Comparison of ENCODE assay signal across 21 cellular contexts in genomic region chr1:235229868-235230267, GRCh38.
"Had no signal": no experiment of that assay in that cellular context is flagged by ENCODE, and none has a peak within 500 bp of the region (broad histone marks: within the 10 kb centered on the region; RNA-seq: fewer than 3 reads in every experiment).

No MANE protein-coding gene starts in this region.

- H3K9me3 ChIP-seq: MG63, SJCRH30 had no signal

- H3K4me1 ChIP-seq: SJCRH30 had no signal

- ATAC-seq: Panc1, PC-3, Right ventricle myocardium inferior, SK-N-SH treated with all-trans-retinoic acid at 6 μM for 48 hours had no signal

- DNase-seq: KBM-7, MG63, NCI-H1092, NCI-H1105 treated with DMSO at 0.1 percent for 48 hours, NCI-H1417 treated with DMSO at 0.1 percent for 48 hours, NCI-H187, NCI-H2029, NCI-H2081 treated with DMSO at 0.1 percent for 48 hours, NCI-H2171, NCI-H226, NCI-H446, NCI-H510A, NCI-H524 treated with DMSO at 0.1 percent for 48 hours, NCI-H69, NCI-H774, PC-3, SHP77 treated with DMSO at 0.1 percent for 48 hours, SJCRH30 had no signal

- H3K27ac ChIP-seq: SJCRH30 had no signal

- H3K4me3 ChIP-seq: MG63, SJCRH30 had no signal

- H3K27me3 ChIP-seq: MG63, SJCRH30 had no signal
